ENCODE assay signal across 1 cellular context in genomic region chr1:154219511-154219910, GRCh38.
A peak's percentile ranks its signal among the peaks of the same experiment; 100 is the strongest.
TF ChIP-seq lines count a peak whose summit lies in the region.

No MANE protein-coding gene starts in this region.

TF ChIP-seq in GM12878, 131 proteins besides CTCF, POLR2A, EP300 and RAD21:
- no peak for TF ChIP-seq KDM1A (IDR thresholded peaks at IDR 0.05; ENCODE audit: borderline replicate concordance)
- TF ChIP-seq, protein P1, sequence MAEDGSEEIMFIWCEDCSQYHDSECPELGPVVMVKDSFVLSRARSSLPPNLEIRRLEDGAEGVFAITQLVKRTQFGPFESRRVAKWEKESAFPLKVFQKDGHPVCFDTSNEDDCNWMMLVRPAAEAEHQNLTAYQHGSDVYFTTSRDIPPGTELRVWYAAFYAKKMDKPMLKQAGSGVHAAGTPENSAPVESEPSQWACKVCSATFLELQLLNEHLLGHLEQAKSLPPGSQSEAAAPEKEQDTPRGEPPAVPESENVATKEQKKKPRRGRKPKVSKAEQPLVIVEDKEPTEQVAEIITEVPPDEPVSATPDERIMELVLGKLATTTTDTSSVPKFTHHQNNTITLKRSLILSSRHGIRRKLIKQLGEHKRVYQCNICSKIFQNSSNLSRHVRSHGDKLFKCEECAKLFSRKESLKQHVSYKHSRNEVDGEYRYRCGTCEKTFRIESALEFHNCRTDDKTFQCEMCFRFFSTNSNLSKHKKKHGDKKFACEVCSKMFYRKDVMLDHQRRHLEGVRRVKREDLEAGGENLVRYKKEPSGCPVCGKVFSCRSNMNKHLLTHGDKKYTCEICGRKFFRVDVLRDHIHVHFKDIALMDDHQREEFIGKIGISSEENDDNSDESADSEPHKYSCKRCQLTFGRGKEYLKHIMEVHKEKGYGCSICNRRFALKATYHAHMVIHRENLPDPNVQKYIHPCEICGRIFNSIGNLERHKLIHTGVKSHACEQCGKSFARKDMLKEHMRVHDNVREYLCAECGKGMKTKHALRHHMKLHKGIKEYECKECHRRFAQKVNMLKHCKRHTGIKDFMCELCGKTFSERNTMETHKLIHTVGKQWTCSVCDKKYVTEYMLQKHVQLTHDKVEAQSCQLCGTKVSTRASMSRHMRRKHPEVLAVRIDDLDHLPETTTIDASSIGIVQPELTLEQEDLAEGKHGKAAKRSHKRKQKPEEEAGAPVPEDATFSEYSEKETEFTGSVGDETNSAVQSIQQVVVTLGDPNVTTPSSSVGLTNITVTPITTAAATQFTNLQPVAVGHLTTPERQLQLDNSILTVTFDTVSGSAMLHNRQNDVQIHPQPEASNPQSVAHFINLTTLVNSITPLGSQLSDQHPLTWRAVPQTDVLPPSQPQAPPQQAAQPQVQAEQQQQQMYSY (CRISPR knock-in tag; IDR thresholded peaks at IDR 0.05), result no peak
- TF ChIP-seq POLR2AphosphoS2 (IDR thresholded peaks at IDR 0.05; ENCODE audit: low read depth, low read length), result 0 out of 2 replicates have a peak, but pooled peaks have one; percentile 12
- no peak for TF ChIP-seq POU2F2 (IDR thresholded peaks at IDR 0.05; ENCODE audit: borderline replicate concordance, low read depth, low read length)
- TF ChIP-seq HDAC2 (IDR thresholded peaks at IDR 0.05), result no peak
